In the genomic region with DNA sequence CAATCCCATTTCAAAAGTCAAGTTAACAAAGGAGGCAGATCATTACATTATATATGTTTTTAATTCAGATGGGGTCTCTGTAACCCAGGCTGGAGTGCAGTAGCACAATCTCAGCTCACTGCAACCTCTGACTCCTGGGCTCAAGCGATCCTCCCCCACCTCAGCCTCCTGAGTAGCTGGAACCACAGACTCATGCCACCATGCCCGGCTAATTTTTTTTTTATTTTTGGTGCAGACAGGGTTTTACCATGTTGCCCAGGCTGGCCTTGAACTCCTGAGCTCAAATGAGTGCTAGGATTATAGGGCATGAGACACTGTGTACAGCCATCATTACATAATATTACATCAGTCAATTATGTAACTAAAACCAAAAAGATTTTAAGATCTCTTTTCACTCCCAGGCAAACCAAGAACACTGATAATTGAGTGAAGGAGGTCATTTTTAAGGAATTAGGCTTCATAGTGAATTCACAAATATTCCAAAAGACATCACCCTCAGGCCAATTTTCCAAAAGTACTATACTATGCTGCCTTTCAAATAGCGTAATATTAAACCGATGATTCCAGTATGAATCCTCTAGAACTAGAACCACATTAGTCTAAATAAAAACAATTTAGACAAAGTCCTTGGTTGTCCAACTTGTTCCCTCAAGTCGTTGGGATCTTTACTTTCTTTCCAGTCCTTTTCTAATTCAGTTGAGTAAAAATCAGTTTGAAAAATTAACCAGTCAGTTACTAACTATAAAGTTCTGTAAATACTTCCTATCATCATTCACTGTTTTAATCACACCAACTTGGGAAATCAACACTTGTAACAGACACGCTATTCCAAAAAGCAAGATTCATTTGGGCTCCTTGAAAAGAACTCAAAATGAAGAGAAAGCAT, we compare ENCODE assay signal across 28 cellular contexts. TPM values are rescaled to one million over a fixed set of nuclear protein-coding genes. Genes with fewer than 3 reads are reported as not detected.
DNase-seq lines count a peak whose midpoint lies in the region; ATAC-seq and TF ChIP-seq lines count a peak whose summit lies in the region.
"Had no signal": no experiment of that assay in that cellular context is flagged by ENCODE, and none has a peak within 500 bp of the region (broad histone marks: within the 10 kb centered on the region; RNA-seq: fewer than 3 reads in every experiment).

No MANE protein-coding gene starts in this region.

- POLR2A ChIA-PET in activated CD8-positive, alpha-beta T cell treated with anti-CD3 and anti-CD28 coated beads for 36 hours (lab: Charles Lee): interaction anchor here (1.5 to 1.8 kb wide), 2 partner anchors 8 to 17 kb away, joined by 3 to 6 read pairs; no protein-coding TSS in a partner anchor
- POLR2A ChIA-PET in activated CD8-positive, alpha-beta T cell treated with anti-CD3 and anti-CD28 coated beads, Interleukin-2, amount 10 ng/mL, durations not matched to agents 7 days and 5 days (lab: Charles Lee): interaction anchor here (0.8 kb wide), 1 partner anchor 48 kb away, joined by 3 read pairs; the partner anchor contains the start of gene RBM34
- POLR2A ChIA-PET in A673 (lab: Charles Lee; ENCODE audit: low non-redundant PET): no interaction called here
- POLR2A ChIA-PET in RWPE1 (lab: Yijun Ruan, JAX; ENCODE audit: low non-redundant PET): interaction anchor here (0.6 kb wide), 2 partner anchors 18 to 291 kb away, joined by 3 to 4 read pairs; no protein-coding TSS in a partner anchor

- H3K27me3 ChIP-seq in A673 (replicated peaks; ENCODE audit: insufficient read depth, low read depth, low read length, poor library complexity): no peaks in the 10 kb centered on the region
- H3K27me3 ChIP-seq in vagina: no peaks in the 10 kb centered on the region
- H3K27me3 ChIP-seq: left lung, right lobe of liver, SJSA1, suprapubic skin had no signal

- H3K4me1 Mint-ChIP-seq in activated CD8-positive, alpha-beta T cell treated with anti-CD3 and anti-CD28 coated beads for 36 hours (ENCODE audit: low read depth): peaks cover 7% of the 10 kb centered on the region
- no peaks in the 10 kb centered on the region for H3K4me1 Mint-ChIP-seq in activated CD8-positive, alpha-beta T cell treated with anti-CD3 and anti-CD28 coated beads, Interleukin-2, amount 10 ng/mL, durations not matched to agents 7 days and 5 days (ENCODE audit: low read depth)
- H3K4me1 Mint-ChIP-seq: central memory CD8-positive, alpha-beta T cell had no signal

- CTCF ChIA-PET in activated CD8-positive, alpha-beta T cell treated with anti-CD3 and anti-CD28 coated beads for 36 hours (lab: Charles Lee): interaction anchor here (1.2 to 1.3 kb wide), 2 partner anchors 8 to 10 kb away, joined by 3 read pairs; no protein-coding TSS in a partner anchor
- CTCF ChIA-PET in activated CD8-positive, alpha-beta T cell treated with anti-CD3 and anti-CD28 coated beads, Interleukin-2, amount 10 ng/mL, durations not matched to agents 7 days and 5 days (lab: Charles Lee): interaction anchor here (1.5 kb wide), 1 partner anchor 10 kb away, joined by 3 read pairs; no protein-coding TSS in a partner anchor
- CTCF ChIA-PET in A673 (lab: Charles Lee) (no interaction called here), RWPE1 (lab: Yijun Ruan, JAX) (interaction anchor here (0.6 kb wide), 1 partner anchor 11 kb away, joined by 3 read pairs; no protein-coding TSS in a partner anchor)

- peak overlapping the region; percentile 46 for H3K27ac Mint-ChIP-seq in activated CD8-positive, alpha-beta T cell treated with anti-CD3 and anti-CD28 coated beads for 36 hours
- no peak overlapping the region for H3K27ac Mint-ChIP-seq in activated CD8-positive, alpha-beta T cell treated with anti-CD3 and anti-CD28 coated beads, Interleukin-2, amount 10 ng/mL, durations not matched to agents 7 days and 5 days
- H3K27ac Mint-ChIP-seq: stimulated activated effector memory CD8-positive, alpha-beta T cell treated with anti-CD3 and anti-CD28 coated beads, Interleukin-12 subunit alpha, Interleukin-12 subunit beta, amount 100 ng/mL, for 72 hours had no signal

- no peak for TF ChIP-seq POLR2A in vagina (IDR thresholded peaks at IDR 0.05)

- H3K27me3 Mint-ChIP-seq in activated CD8-positive, alpha-beta T cell treated with anti-CD3 and anti-CD28 coated beads for 36 hours: no peaks in the 10 kb centered on the region
- no peaks in the 10 kb centered on the region for H3K27me3 Mint-ChIP-seq in activated CD8-positive, alpha-beta T cell treated with anti-CD3 and anti-CD28 coated beads, Interleukin-2, amount 10 ng/mL, durations not matched to agents 7 days and 5 days (ENCODE audit: low read depth)
- H3K27me3 Mint-ChIP-seq: CD4-positive, alpha-beta memory T cell; central memory CD8-positive, alpha-beta T cell had no signal

- H3K9me3 Mint-ChIP-seq in activated CD8-positive, alpha-beta T cell treated with anti-CD3 and anti-CD28 coated beads for 36 hours: no peaks in the 10 kb centered on the region
- no peaks in the 10 kb centered on the region for H3K9me3 Mint-ChIP-seq in activated CD8-positive, alpha-beta T cell treated with anti-CD3 and anti-CD28 coated beads, Interleukin-2, amount 10 ng/mL, durations not matched to agents 7 days and 5 days (ENCODE audit: insufficient read depth)
- H3K9me3 Mint-ChIP-seq: CD4-positive, alpha-beta memory T cell; central memory CD8-positive, alpha-beta T cell; immature natural killer cell; stimulated activated effector memory CD8-positive, alpha-beta T cell treated with anti-CD3 and anti-CD28 coated beads, Interleukin-12 subunit alpha, Interleukin-12 subunit beta, amount 100 ng/mL, for 72 hours had no signal

- H3K4me1 ChIP-seq in A673 (ENCODE audit: insufficient read depth, low read length, poor library complexity, severe bottlenecking): no peaks in the 10 kb centered on the region
- H3K4me1 ChIP-seq in vagina: no peaks in the 10 kb centered on the region
- H3K4me1 ChIP-seq: left lung, right lobe of liver, SJSA1, suprapubic skin had no signal

- H3K36me3 ChIP-seq in A673 (ENCODE audit: insufficient read depth, low read length, poor library complexity, severe bottlenecking) (peaks cover 44% of the 10 kb centered on the region), vagina (peaks cover 0 to 55% of the 10 kb centered on the region in 2 donors)

- no peak overlapping the region for H3K4me3 Mint-ChIP-seq in activated CD8-positive, alpha-beta T cell treated with anti-CD3 and anti-CD28 coated beads for 36 hours
- no peak overlapping the region for H3K4me3 Mint-ChIP-seq in activated CD8-positive, alpha-beta T cell treated with anti-CD3 and anti-CD28 coated beads, Interleukin-2, amount 10 ng/mL, durations not matched to agents 7 days and 5 days
- H3K4me3 Mint-ChIP-seq: central memory CD8-positive, alpha-beta T cell; immature natural killer cell; stimulated activated effector memory CD8-positive, alpha-beta T cell treated with anti-CD3 and anti-CD28 coated beads, Interleukin-12 subunit alpha, Interleukin-12 subunit beta, amount 100 ng/mL, for 72 hours had no signal

- peaks cover 71% of the 10 kb centered on the region for H3K36me3 Mint-ChIP-seq in activated CD8-positive, alpha-beta T cell treated with anti-CD3 and anti-CD28 coated beads for 36 hours (ENCODE audit: low read depth)
- peaks cover 70% of the 10 kb centered on the region for H3K36me3 Mint-ChIP-seq in activated CD8-positive, alpha-beta T cell treated with anti-CD3 and anti-CD28 coated beads, Interleukin-2, amount 10 ng/mL, durations not matched to agents 7 days and 5 days (ENCODE audit: low read depth)

- no peak for DNase-seq in activated CD8-positive, alpha-beta T cell treated with anti-CD3 and anti-CD28 coated beads for 36 hours
- DNase-seq in activated CD8-positive, alpha-beta T cell treated with anti-CD3 and anti-CD28 coated beads, Interleukin-2, amount 10 ng/mL, durations not matched to agents 7 days and 5 days: no peak
- DNase-seq in A673 (ENCODE audit: low spot score): no peak
- DNase-seq in RWPE1 (ENCODE audit: low spot score): no peak
- no peak for DNase-seq in epithelial cell of prostate (ENCODE audit: low read depth, low spot score)
- no peak for DNase-seq in NCI-H1105 (lab: John Stamatoyannopoulos, UW)
- no peak for DNase-seq in vagina (ENCODE audit: extremely low spot score in 2 of 2)
- no peak for DNase-seq in hypothalamus (lab: John Stamatoyannopoulos, UW)
- DNase-seq: 8988T; activated CD4-positive, CD25-positive, alpha-beta regulatory T cell treated with anti-CD3 and anti-CD28 coated beads, Interleukin-2, amount 50 U/mL, for 72 hours; activated naive CD4-positive, alpha-beta T cell treated with Interleukin-2 at 50 U/mL for 16 hours; CD4-positive, alpha-beta memory T cell; dermis blood vessel endothelial cell; DMS 273 treated with DMSO at 0.1 percent for 48 hours; hippocampal formation; immature natural killer cell; left lung; NCI-H1048; NCI-H187 treated with DMSO at 0.1 percent for 48 hours; NCI-H526 treated with DMSO at 0.1 percent for 48 hours; stimulated activated CD4-positive, alpha-beta T cell treated with anti-CD3 and anti-CD28 coated beads, Interleukin-4, amount 100 ng/mL, for 24 hours; T-helper 1 cell had no signal

- H3K4me3 ChIP-seq in A673 (ENCODE audit: low read depth, low read length, poor library complexity, severe bottlenecking): no peak overlapping the region
- H3K4me3 ChIP-seq in vagina: no peak overlapping the region
- H3K4me3 ChIP-seq: left lung, right lobe of liver, SJSA1, suprapubic skin had no signal

- no TSS peak for BruUV-seq in A673 (replicated peaks; lab: Mats Ljungman, UMichigan)

- no peaks in the 10 kb centered on the region for H3K9me3 ChIP-seq in A673 (ENCODE audit: low read depth, low read length, poor library complexity, severe bottlenecking)
- H3K9me3 ChIP-seq in vagina: no peaks in the 10 kb centered on the region
- H3K9me3 ChIP-seq: left lung, right lobe of liver, SJSA1, suprapubic skin had no signal

- TF ChIP-seq CTCF in activated CD8-positive, alpha-beta T cell treated with anti-CD3 and anti-CD28 coated beads for 36 hours (IDR thresholded peaks at IDR 0.05): no peak
- TF ChIP-seq CTCF in A673 (conservative IDR thresholded peaks at IDR 0.05; ENCODE audit: low read depth, low read length) (no peak), RWPE1 (conservative IDR thresholded peaks at IDR 0.05; ENCODE audit: low read depth) (no peak), vagina (IDR thresholded peaks at IDR 0.05) (no peak)

- ATAC-seq in activated CD8-positive, alpha-beta T cell treated with anti-CD3 and anti-CD28 coated beads for 36 hours: no peak
- no peak for ATAC-seq in activated CD8-positive, alpha-beta T cell treated with anti-CD3 and anti-CD28 coated beads, Interleukin-2, amount 10 ng/mL, durations not matched to agents 7 days and 5 days
- ATAC-seq: left lung; stimulated activated effector memory CD8-positive, alpha-beta T cell treated with anti-CD3 and anti-CD28 coated beads, Interleukin-12 subunit alpha, Interleukin-12 subunit beta, amount 100 ng/mL, for 72 hours had no signal

- H3K27ac ChIP-seq in A673 (ENCODE audit: low read depth, low read length, poor library complexity, severe bottlenecking): peak overlapping the region; percentile 57
- peak overlapping the region; percentile 53; the same call in 1 of the 2 replicates for H3K27ac ChIP-seq in RWPE1
- peak overlapping the region; percentile 70 for H3K27ac ChIP-seq in epithelial cell of prostate
- H3K27ac ChIP-seq in vagina: no peak overlapping the region
- H3K27ac ChIP-seq: HL-60, left lung, right lobe of liver, SJSA1, suprapubic skin had no signal

- intact Hi-C loops in activated CD8-positive, alpha-beta T cell treated with anti-CD3 and anti-CD28 coated beads for 36 hours (cut with micrococcal nuclease): no loop called here
- intact Hi-C loops in A673 (cut with micrococcal nuclease; ENCODE audit: unreplicated experiment) (no loop called here), vagina (cut with DNase I) (no loop called here)

RNA-seq across cellular contexts. Expression of gene TOMM20, which starts 16.1 kb away (rescaled TPM):
- total RNA-seq in activated CD8-positive, alpha-beta T cell treated with anti-CD3 and anti-CD28 coated beads for 36 hours: 100 to 1,000 TPM; 155 to 159 TPM
- total RNA-seq in activated CD8-positive, alpha-beta T cell treated with anti-CD3 and anti-CD28 coated beads, Interleukin-2, amount 10 ng/mL, durations not matched to agents 7 days and 5 days: 10 to 100 TPM; 72.2 to 81.7 TPM
- total RNA-seq in A673 (2021): 72.6 and 74.0 TPM in 2 replicates
- 71.9 TPM for total RNA-seq in vagina

RNA-seq across cellular contexts. Expression of gene RBM34, which starts 48.5 kb away (rescaled TPM):
- total RNA-seq in activated CD8-positive, alpha-beta T cell treated with anti-CD3 and anti-CD28 coated beads for 36 hours: 100 to 1,000 TPM; 136 TPM
- 100 to 1,000 TPM; 115 to 117 TPM for total RNA-seq in activated CD8-positive, alpha-beta T cell treated with anti-CD3 and anti-CD28 coated beads, Interleukin-2, amount 10 ng/mL, durations not matched to agents 7 days and 5 days
- 67.2 and 69.4 TPM in 2 replicates for total RNA-seq in A673 (2021)
- total RNA-seq in vagina: 44.7 TPM
